Comparison of ENCODE assay signal across 20 cellular contexts in the genomic region with DNA sequence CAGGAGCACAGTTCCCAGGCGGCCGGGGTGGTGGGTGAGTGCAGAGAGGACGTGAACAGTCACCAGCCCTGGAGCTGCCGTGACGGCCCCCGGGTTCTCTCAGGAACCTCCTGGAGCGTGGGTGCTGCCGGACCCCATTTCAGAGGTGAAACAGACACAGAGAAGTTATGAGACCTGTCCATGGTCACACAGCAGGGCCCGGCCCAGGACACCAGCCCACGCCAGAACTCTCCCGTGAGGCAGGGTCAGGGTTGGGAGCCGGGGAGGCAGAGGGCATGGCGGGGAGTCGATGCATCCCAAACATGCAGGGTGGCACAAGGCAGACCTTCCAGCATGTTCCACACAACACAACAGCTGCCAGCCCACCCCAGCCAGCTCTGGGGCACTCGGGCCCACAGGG. TPM values are rescaled to one million over a fixed set of nuclear protein-coding genes. Genes with fewer than 3 reads are reported as not detected.
DNase-seq lines count a peak whose midpoint lies in the region; ATAC-seq, FAIRE-seq and TF ChIP-seq lines count a peak whose summit lies in the region.
"Had no signal": no experiment of that assay in that cellular context is flagged by ENCODE, and none has a peak within 500 bp of the region (broad histone marks: within the 10 kb centered on the region; RNA-seq: fewer than 3 reads in every experiment).

No MANE protein-coding gene starts in this region.

- H3K9ac ChIP-seq in BLaER1 treated with 17β-estradiol and CSF1 and Interleukin-3, amounts not matched to agents 10 nM and 100 nM: no peak overlapping the region
- H3K9ac ChIP-seq in HepG2 (ENCODE audit: insufficient read depth, low read depth, low read length): no peak overlapping the region

- peaks cover 0 to 52% (median 16%) of the 10 kb centered on the region in 11 experiments; a peak in 15 of 22 replicates for H4K20me1 ChIP-seq in BLaER1 treated with 17β-estradiol and CSF1 and Interleukin-3, amounts not matched to agents 10 nM and 100 nM
- no peaks in the 10 kb centered on the region for H4K20me1 ChIP-seq in HepG2 (ENCODE audit: insufficient read depth, low read length)

- TF ChIP-seq RAD21 in HepG2 (CRISPR knock-in tag; IDR thresholded peaks at IDR 0.05): no peak

- peaks cover 34 to 68% (median 52%) of the 10 kb centered on the region in 11 experiments for H3K27me3 ChIP-seq in BLaER1 treated with 17β-estradiol and CSF1 and Interleukin-3, amounts not matched to agents 10 nM and 100 nM
- H3K27me3 ChIP-seq in HepG2 (ENCODE audit: control insufficient read depth in 1 of 2, insufficient read depth in 2 of 2, low read length in 2 of 2) (no peaks in the 10 kb centered on the region), neutrophil (peaks cover 35% of the 10 kb centered on the region)

- peak overlapping the region in 9 of 11 experiments; percentile 74 to 96 (median 90); a peak in 16 of 22 replicates for H3K4me2 ChIP-seq in BLaER1 treated with 17β-estradiol and CSF1 and Interleukin-3, amounts not matched to agents 10 nM and 100 nM
- H3K4me2 ChIP-seq in HepG2 (ENCODE audit: low read depth, low read length): no peak overlapping the region
- H3K4me2 ChIP-seq: GM23338 had no signal

- no peak overlapping the region for H3K4me3 ChIP-seq in BLaER1 treated with 17β-estradiol and CSF1 and Interleukin-3, amounts not matched to agents 10 nM and 100 nM
- H3K4me3 ChIP-seq in HepG2 (replicated peaks in 1 of 3; ENCODE audit: insufficient read depth in 1 of 3, low read depth in 2 of 3, low read length in 3 of 3): no peak overlapping the region
- H3K4me3 ChIP-seq in neutrophil (ENCODE audit: low read depth in 1 of 2, low read length in 1 of 2): no peak overlapping the region
- H3K4me3 ChIP-seq: GM12878, GM23338, K562 had no signal

- no peaks in the 10 kb centered on the region for H3K79me2 ChIP-seq in HepG2 (ENCODE audit: insufficient read depth, low read length)

- no peak overlapping the region for H2AFZ ChIP-seq in HepG2 (ENCODE audit: low read length)
- H2AFZ ChIP-seq: GM23338 had no signal

- in situ Hi-C loops in HepG2 (cut with HindIII; ENCODE audit: extremely low pct_ligation_motif_present, low pct_unique_long_range_greater_than_20kb): no loop called here

- intact Hi-C loops in HepG2 (cut with micrococcal nuclease; ENCODE audit: unreplicated experiment): no loop called here

- FAIRE-seq in HepG2 (lab: Jason Lieb, UNC): no peak
- FAIRE-seq: GM12878, K562 had no signal

- TF ChIP-seq EP300 in HepG2 (IDR thresholded peaks at IDR 0.05; ENCODE audit: low read depth in 2 of 2, low read length in 2 of 2): no peak
- TF ChIP-seq EP300 in HepG2 (CRISPR knock-in tag; IDR thresholded peaks at IDR 0.05; ENCODE audit: borderline replicate concordance): no peak

- no TSS peak for BruUV-seq in HepG2 (replicated peaks; lab: Mats Ljungman, UMichigan)

- ATAC-seq in WTC11 (no peak), HepG2 (no peak), HG03108 (IDR thresholded peaks at IDR 0.05; ENCODE audit: unreplicated experiment) (no peak)
- ATAC-seq: GM12878, GM23338 had no signal

- no peaks in the 10 kb centered on the region for H3K4me1 Mint-ChIP-seq in WTC11
- H3K4me1 Mint-ChIP-seq: GM23338 had no signal

- TF ChIP-seq CTCF in WTC11 (IDR thresholded peaks at IDR 0.05) (no peak), HepG2 (CRISPR knock-in tag; IDR thresholded peaks at IDR 0.05) (no peak), neutrophil (IDR thresholded peaks at IDR 0.05) (no peak)

- POLR2A ChIA-PET in WTC11 (lab: Charles Lee) (no interaction called here), HepG2 (lab: Yijun Ruan, JAX) (interaction anchor here (1.4 kb wide), 1 partner anchor 62 kb away, joined by 3 read pairs; no protein-coding TSS in a partner anchor)

- H3K36me3 ChIP-seq in BLaER1 treated with 17β-estradiol and CSF1 and Interleukin-3, amounts not matched to agents 10 nM and 100 nM: no peaks in the 10 kb centered on the region
- H3K36me3 ChIP-seq in HepG2 (replicated peaks in 1 of 2; ENCODE audit: control insufficient read depth in 1 of 2, insufficient read depth in 2 of 2, low read length in 2 of 2) (no peaks in the 10 kb centered on the region), neutrophil (peaks cover 8% of the 10 kb centered on the region)

- H3K9me3 ChIP-seq in BLaER1 treated with 17β-estradiol and CSF1 and Interleukin-3, amounts not matched to agents 10 nM and 100 nM (replicated peaks in 1 of 11): no peaks in the 10 kb centered on the region
- H3K9me3 ChIP-seq in HepG2 (ENCODE audit: low read length) (no peaks in the 10 kb centered on the region), neutrophil (no peaks in the 10 kb centered on the region)
- H3K9me3 ChIP-seq: Caco-2 had no signal

- WGBS in HepG2 (ENCODE audit: low lambda C conversion rate): 89% methylated on average over 15 of the region's 15 CpGs

- CTCF ChIA-PET in WTC11 (lab: Charles Lee) (interaction anchor here (0.5 kb wide), 1 partner anchor 171 kb away, joined by 4 read pairs; no protein-coding TSS in a partner anchor), HepG2 (lab: Yijun Ruan, JAX; ENCODE audit: low intra/inter-chr PET ratio, low total read pairs) (no interaction called here)

- H3K27ac Mint-ChIP-seq in WTC11: peak overlapping the region; percentile 68
- H3K27ac Mint-ChIP-seq: CD4-positive, alpha-beta T cell; GM23338 had no signal

- H3K36me3 Mint-ChIP-seq in WTC11: no peaks in the 10 kb centered on the region

- no peak for TF ChIP-seq POLR2A in HepG2 (IDR thresholded peaks at IDR 0.05; ENCODE audit: insufficient read depth in 1 of 2, low read depth in 2 of 2, low read length in 2 of 2)

- no peak overlapping the region for H3K27ac ChIP-seq in BLaER1 treated with 17β-estradiol and CSF1 and Interleukin-3, amounts not matched to agents 10 nM and 100 nM
- H3K27ac ChIP-seq in HepG2 (ENCODE audit: extremely low read length, insufficient read depth, low read length): no peak overlapping the region
- peak overlapping the region; percentile 96 for H3K27ac ChIP-seq in neutrophil

- no peak overlapping the region for H3K4me3 Mint-ChIP-seq in WTC11
- H3K4me3 Mint-ChIP-seq: CD4-positive, alpha-beta T cell; GM23338 had no signal

- H3K9me3 Mint-ChIP-seq in WTC11: no peaks in the 10 kb centered on the region
- H3K9me3 Mint-ChIP-seq: CD4-positive, alpha-beta T cell; GM23338 had no signal

- H3K27me3 Mint-ChIP-seq in WTC11 (ENCODE audit: low read depth): peaks cover under 1% of the 10 kb centered on the region; the same call in 1 of the 2 replicates

- no peak for DNase-seq in WTC11 (ENCODE audit: low spot score)
- no peak for DNase-seq in HepG2 (ENCODE audit: low spot score)
- no peak for DNase-seq in AML-193 (lab: John Stamatoyannopoulos, UW)
- no peak for DNase-seq in amygdala (lab: John Stamatoyannopoulos, UW)
- DNase-seq: ACHN; Caco-2; CD4-positive, alpha-beta T cell; DMS153; HCEC 1CT; NCI-H1105; NCI-H510A; NCI-H748 treated with DMSO at 0.1 percent for 48 hours; OCI-M1 had no signal

- peaks cover 50 to 65% (median 58%) of the 10 kb centered on the region in 10 experiments for H3K4me1 ChIP-seq in BLaER1 treated with 17β-estradiol and CSF1 and Interleukin-3, amounts not matched to agents 10 nM and 100 nM
- peaks cover 20% of the 10 kb centered on the region for H3K4me1 ChIP-seq in HepG2 (ENCODE audit: insufficient read depth, low read length)
- peaks cover 38 to 49% of the 10 kb centered on the region in 2 experiments for H3K4me1 ChIP-seq in neutrophil (ENCODE audit: control insufficient read depth in 1 of 2, insufficient read depth in 1 of 2, low read depth in 1 of 2, low read length in 1 of 2)

RNA-seq across cellular contexts. Expression of gene PVALEF, which starts 3.8 kb away (rescaled TPM):
- total RNA-seq in WTC11 (2021): not detected in 3 replicates
- total RNA-seq in HepG2 (2016; rRNA removed; fragmentation: Illumina TruSeq; extraction: Trizol): 0.18 TPM in 1 of 2 replicates, not detected in the other
- 0.40 and 0.53 TPM in 2 replicates for total RNA-seq in HepG2 (2016; cell fraction: cytosol; rRNA removed; fragmentation: Illumina TruSeq; extraction: Trizol; ENCODE audit: low read depth)
- 0.13 and 0.22 TPM in 2 replicates for total RNA-seq in HepG2 (2016; cell fraction: insoluble cytoplasmic fraction; rRNA removed; fragmentation: Illumina TruSeq; extraction: Trizol)
- total RNA-seq in HepG2 (2016; cell fraction: membrane; rRNA removed; fragmentation: Illumina TruSeq; extraction: Trizol): 0.25 and 0.28 TPM in 2 replicates
- total RNA-seq in HepG2 (2016; cell fraction: nucleus; rRNA removed; fragmentation: Illumina TruSeq; extraction: Trizol): 0.28 TPM in 1 of 2 replicates, not detected in the other
- polyA plus RNA-seq in HepG2 (2011; rRNA removed): 0.18 and 0.24 TPM in 2 replicates
- polyA plus RNA-seq in HepG2 (2011; cell fraction: cytosol; rRNA removed): 0.11 TPM in 1 of 2 replicates, not detected in the other
- 0.21 and 0.42 TPM in 2 replicates for polyA plus RNA-seq in HepG2 (2011; cell fraction: nucleus; rRNA removed)
- not detected in 2 replicates for polyA plus RNA-seq in HepG2 (2012)
- polyA plus RNA-seq in HepG2 (2016; cell fraction: cytosol; fragmentation: Illumina TruSeq; extraction: Trizol; ENCODE audit: low read depth): 0.29 and 0.34 TPM in 2 replicates
- 0.39 and 0.44 TPM in 2 replicates for polyA plus RNA-seq in HepG2 (2016; cell fraction: insoluble cytoplasmic fraction; fragmentation: Illumina TruSeq; extraction: Trizol; ENCODE audit: low read depth)
- polyA plus RNA-seq in HepG2 (2016; cell fraction: membrane; fragmentation: Illumina TruSeq; extraction: Trizol; ENCODE audit: low read depth): 0.14 and 0.19 TPM in 2 replicates
- 0.36 TPM in 1 of 2 replicates, not detected in the other for polyA plus RNA-seq in HepG2 (2016; cell fraction: nucleus; fragmentation: Illumina TruSeq; extraction: Trizol; ENCODE audit: insufficient read depth, low read depth)
- polyA minus RNA-seq in HepG2 (2011; rRNA and poly(A)+ RNA removed; ENCODE audit: low replicate concordance): 0.09 and 0.18 TPM in 2 replicates
- not detected in 2 replicates for polyA minus RNA-seq in HepG2 (2011; cell fraction: cytosol; rRNA and poly(A)+ RNA removed)
- polyA minus RNA-seq in HepG2 (2011; cell fraction: nucleus; rRNA and poly(A)+ RNA removed): not detected in 2 replicates
- total RNA-seq: Caco-2; CD4-positive, alpha-beta T cell; GM12878; GM23338; K562; RPMI7951 had no signal
- polyA plus RNA-seq: GM12878, GM23338, K562 had no signal

RNA-seq across cellular contexts. Expression of gene AATK, which starts 4.5 kb away (rescaled TPM):
- total RNA-seq in WTC11 (2021): 2.9 to 4.4 TPM (median 3.0 TPM) in 3 replicates
- 6.1 and 8.4 TPM in 2 replicates for total RNA-seq in HepG2 (2016; rRNA removed; fragmentation: Illumina TruSeq; extraction: Trizol)
- total RNA-seq in HepG2 (2016; cell fraction: cytosol; rRNA removed; fragmentation: Illumina TruSeq; extraction: Trizol; ENCODE audit: low read depth): 1.5 and 2.0 TPM in 2 replicates
- total RNA-seq in HepG2 (2016; cell fraction: insoluble cytoplasmic fraction; rRNA removed; fragmentation: Illumina TruSeq; extraction: Trizol): 5.3 and 9.5 TPM in 2 replicates
- 2.9 and 3.0 TPM in 2 replicates for total RNA-seq in HepG2 (2016; cell fraction: membrane; rRNA removed; fragmentation: Illumina TruSeq; extraction: Trizol)
- total RNA-seq in HepG2 (2016; cell fraction: nucleus; rRNA removed; fragmentation: Illumina TruSeq; extraction: Trizol): 9.7 and 12.6 TPM in 2 replicates
- 2.9 and 5.2 TPM in 2 replicates for polyA plus RNA-seq in HepG2 (2011; rRNA removed)
- polyA plus RNA-seq in HepG2 (2011; cell fraction: cytosol; rRNA removed): 2.9 and 4.3 TPM in 2 replicates
- polyA plus RNA-seq in HepG2 (2011; cell fraction: nucleus; rRNA removed): 15.0 and 16.5 TPM in 2 replicates
- 4.4 and 8.0 TPM in 2 replicates for polyA plus RNA-seq in HepG2 (2012)
- 0.54 and 0.65 TPM in 2 replicates for polyA plus RNA-seq in HepG2 (2016; cell fraction: cytosol; fragmentation: Illumina TruSeq; extraction: Trizol; ENCODE audit: low read depth)
- 5.7 and 6.0 TPM in 2 replicates for polyA plus RNA-seq in HepG2 (2016; cell fraction: insoluble cytoplasmic fraction; fragmentation: Illumina TruSeq; extraction: Trizol; ENCODE audit: low read depth)
- 1.1 and 1.8 TPM in 2 replicates for polyA plus RNA-seq in HepG2 (2016; cell fraction: membrane; fragmentation: Illumina TruSeq; extraction: Trizol; ENCODE audit: low read depth)
- 14.7 and 18.3 TPM in 2 replicates for polyA plus RNA-seq in HepG2 (2016; cell fraction: nucleus; fragmentation: Illumina TruSeq; extraction: Trizol; ENCODE audit: insufficient read depth, low read depth)
- 20.3 and 42.0 TPM in 2 replicates for polyA minus RNA-seq in HepG2 (2011; rRNA and poly(A)+ RNA removed; ENCODE audit: low replicate concordance)
- 7.4 and 11.0 TPM in 2 replicates for polyA minus RNA-seq in HepG2 (2011; cell fraction: cytosol; rRNA and poly(A)+ RNA removed)
- 3.6 and 4.6 TPM in 2 replicates for polyA minus RNA-seq in HepG2 (2011; cell fraction: nucleus; rRNA and poly(A)+ RNA removed)
- total RNA-seq: GM12878, RPMI7951 had no signal
